In the genomic region with DNA sequence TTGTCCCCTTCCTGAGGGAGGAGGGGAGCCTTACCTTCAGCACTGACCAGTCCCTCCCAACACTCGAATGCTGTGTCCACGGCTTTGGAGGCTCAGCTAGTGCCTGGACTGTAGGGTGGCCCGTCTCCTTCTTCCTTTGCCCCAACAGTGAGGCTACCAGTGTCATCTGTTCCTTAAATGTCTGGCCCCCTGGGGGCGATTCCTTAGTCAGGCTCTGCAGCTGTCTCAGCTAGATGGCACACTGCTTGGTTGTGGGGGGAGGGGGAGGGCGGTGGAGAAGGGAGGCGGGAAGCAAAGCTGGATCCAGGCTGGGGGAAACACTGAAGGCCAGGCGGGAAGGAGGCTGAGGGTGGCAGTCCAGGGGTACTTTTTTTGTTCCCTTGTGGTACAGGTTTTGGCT, we compare ENCODE assay signal across 1 cellular context.
TF ChIP-seq lines count a peak whose summit lies in the region.

Gene IGSF22 (minus strand): TSS at position 149 of the 400 bp plus-strand sequence. CDS start 1,952 bp downstream, outside the sequence.

TF ChIP-seq in WTC11, 78 proteins besides CTCF, POLR2A, EP300 and RAD21 (continued from another document):
- no peak for TF ChIP-seq AFF4 (CRISPR knock-in tag; IDR thresholded peaks at IDR 0.05; ENCODE audit: borderline replicate concordance)
- no peak for TF ChIP-seq IRF1 (CRISPR knock-in tag; IDR thresholded peaks at IDR 0.05)
- TF ChIP-seq, protein P1, sequence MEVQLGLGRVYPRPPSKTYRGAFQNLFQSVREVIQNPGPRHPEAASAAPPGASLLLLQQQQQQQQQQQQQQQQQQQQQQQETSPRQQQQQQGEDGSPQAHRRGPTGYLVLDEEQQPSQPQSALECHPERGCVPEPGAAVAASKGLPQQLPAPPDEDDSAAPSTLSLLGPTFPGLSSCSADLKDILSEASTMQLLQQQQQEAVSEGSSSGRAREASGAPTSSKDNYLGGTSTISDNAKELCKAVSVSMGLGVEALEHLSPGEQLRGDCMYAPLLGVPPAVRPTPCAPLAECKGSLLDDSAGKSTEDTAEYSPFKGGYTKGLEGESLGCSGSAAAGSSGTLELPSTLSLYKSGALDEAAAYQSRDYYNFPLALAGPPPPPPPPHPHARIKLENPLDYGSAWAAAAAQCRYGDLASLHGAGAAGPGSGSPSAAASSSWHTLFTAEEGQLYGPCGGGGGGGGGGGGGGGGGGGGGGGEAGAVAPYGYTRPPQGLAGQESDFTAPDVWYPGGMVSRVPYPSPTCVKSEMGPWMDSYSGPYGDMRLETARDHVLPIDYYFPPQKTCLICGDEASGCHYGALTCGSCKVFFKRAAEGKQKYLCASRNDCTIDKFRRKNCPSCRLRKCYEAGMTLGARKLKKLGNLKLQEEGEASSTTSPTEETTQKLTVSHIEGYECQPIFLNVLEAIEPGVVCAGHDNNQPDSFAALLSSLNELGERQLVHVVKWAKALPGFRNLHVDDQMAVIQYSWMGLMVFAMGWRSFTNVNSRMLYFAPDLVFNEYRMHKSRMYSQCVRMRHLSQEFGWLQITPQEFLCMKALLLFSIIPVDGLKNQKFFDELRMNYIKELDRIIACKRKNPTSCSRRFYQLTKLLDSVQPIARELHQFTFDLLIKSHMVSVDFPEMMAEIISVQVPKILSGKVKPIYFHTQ (CRISPR knock-in tag; IDR thresholded peaks at IDR 0.05), result no peak
- no peak for TF ChIP-seq MYBL2 (CRISPR knock-in tag; IDR thresholded peaks at IDR 0.05)
- TF ChIP-seq ZMAT4 (CRISPR knock-in tag; IDR thresholded peaks at IDR 0.05), result no peak
- no peak for TF ChIP-seq CREB1 (CRISPR knock-in tag; IDR thresholded peaks at IDR 0.05)
- no peak for TF ChIP-seq ZNF263 (CRISPR knock-in tag; IDR thresholded peaks at IDR 0.05; ENCODE audit: low read depth)
- TF ChIP-seq JUN (CRISPR knock-in tag; IDR thresholded peaks at IDR 0.05), result no peak
- TF ChIP-seq PRDM15 (CRISPR knock-in tag; IDR thresholded peaks at IDR 0.05), result no peak
- no peak for TF ChIP-seq TEAD1 (CRISPR knock-in tag; IDR thresholded peaks at IDR 0.05)
